In the genomic region with DNA sequence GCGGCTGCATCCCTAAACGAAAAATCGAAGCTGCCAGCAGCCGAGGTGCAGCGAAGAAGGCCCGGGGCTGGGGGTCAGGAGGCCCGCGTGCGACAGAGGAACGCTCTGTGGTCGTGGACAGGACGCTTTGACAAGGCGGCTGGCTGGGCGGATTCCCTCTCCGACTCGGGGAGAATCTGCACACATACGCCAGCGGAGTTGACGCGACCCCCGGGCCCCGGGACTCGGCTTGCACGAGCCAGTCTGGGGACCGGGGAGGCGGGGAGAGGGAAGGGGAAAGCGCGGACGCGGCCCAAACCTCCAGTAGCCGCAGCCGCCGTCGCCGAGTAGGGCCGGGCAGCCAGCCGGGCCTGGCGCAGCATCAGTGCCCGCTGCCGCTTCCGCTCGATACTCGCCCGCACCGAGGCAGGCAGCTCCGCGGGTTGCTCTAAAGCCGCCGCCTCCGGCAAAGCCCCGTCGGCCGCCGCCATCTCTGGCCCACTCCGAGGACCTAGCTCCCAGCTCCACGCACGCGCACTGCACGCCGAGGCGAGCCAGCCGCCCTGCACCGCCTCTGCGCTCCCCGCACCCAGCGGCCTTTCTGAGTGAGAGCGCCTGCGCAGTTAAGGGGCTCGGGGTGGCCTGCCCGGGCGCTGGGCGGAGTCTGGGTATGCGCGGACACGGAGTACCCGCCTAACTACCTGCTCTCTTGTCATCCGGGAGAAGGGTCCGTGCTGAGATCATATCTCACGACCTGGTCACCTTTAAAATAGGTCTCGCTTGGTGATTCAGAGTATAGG, we compare ENCODE assay signal across 1 cellular context.
A peak's percentile ranks its signal among the peaks of the same experiment; 100 is the strongest.
TF ChIP-seq lines count a peak whose summit lies in the region.

Gene XPA, minus strand, starts transcription at position 518 of the 779 bp plus-strand sequence. Its CDS starts 48 bp downstream, at position 470.

TF ChIP-seq in HEK293, 187 proteins besides CTCF, POLR2A, EP300 and RAD21 (continued from another document and continues in another):
- 0 out of 2 replicates have a peak, but pooled peaks have one; percentile 31 for TF ChIP-seq ZSCAN5A (tag by site-specific recombination; IDR thresholded peaks at IDR 0.05)
- peak; percentile 85 for TF ChIP-seq ZNF335 (tag by site-specific recombination; conservative IDR thresholded peaks at IDR 0.05)
- TF ChIP-seq ZNF548 (tag by site-specific recombination; IDR thresholded peaks at IDR 0.05): no peak
- no peak for TF ChIP-seq ZNF274 (IDR thresholded peaks at IDR 0.05; ENCODE audit: low read length)
- TF ChIP-seq ZNF274 (tag by site-specific recombination; IDR thresholded peaks at IDR 0.05; ENCODE audit: borderline replicate concordance): no peak
- TF ChIP-seq ZNF202 (tag by site-specific recombination; IDR thresholded peaks at IDR 0.05; ENCODE audit: borderline replicate concordance): no peak
- TF ChIP-seq, protein P1, sequence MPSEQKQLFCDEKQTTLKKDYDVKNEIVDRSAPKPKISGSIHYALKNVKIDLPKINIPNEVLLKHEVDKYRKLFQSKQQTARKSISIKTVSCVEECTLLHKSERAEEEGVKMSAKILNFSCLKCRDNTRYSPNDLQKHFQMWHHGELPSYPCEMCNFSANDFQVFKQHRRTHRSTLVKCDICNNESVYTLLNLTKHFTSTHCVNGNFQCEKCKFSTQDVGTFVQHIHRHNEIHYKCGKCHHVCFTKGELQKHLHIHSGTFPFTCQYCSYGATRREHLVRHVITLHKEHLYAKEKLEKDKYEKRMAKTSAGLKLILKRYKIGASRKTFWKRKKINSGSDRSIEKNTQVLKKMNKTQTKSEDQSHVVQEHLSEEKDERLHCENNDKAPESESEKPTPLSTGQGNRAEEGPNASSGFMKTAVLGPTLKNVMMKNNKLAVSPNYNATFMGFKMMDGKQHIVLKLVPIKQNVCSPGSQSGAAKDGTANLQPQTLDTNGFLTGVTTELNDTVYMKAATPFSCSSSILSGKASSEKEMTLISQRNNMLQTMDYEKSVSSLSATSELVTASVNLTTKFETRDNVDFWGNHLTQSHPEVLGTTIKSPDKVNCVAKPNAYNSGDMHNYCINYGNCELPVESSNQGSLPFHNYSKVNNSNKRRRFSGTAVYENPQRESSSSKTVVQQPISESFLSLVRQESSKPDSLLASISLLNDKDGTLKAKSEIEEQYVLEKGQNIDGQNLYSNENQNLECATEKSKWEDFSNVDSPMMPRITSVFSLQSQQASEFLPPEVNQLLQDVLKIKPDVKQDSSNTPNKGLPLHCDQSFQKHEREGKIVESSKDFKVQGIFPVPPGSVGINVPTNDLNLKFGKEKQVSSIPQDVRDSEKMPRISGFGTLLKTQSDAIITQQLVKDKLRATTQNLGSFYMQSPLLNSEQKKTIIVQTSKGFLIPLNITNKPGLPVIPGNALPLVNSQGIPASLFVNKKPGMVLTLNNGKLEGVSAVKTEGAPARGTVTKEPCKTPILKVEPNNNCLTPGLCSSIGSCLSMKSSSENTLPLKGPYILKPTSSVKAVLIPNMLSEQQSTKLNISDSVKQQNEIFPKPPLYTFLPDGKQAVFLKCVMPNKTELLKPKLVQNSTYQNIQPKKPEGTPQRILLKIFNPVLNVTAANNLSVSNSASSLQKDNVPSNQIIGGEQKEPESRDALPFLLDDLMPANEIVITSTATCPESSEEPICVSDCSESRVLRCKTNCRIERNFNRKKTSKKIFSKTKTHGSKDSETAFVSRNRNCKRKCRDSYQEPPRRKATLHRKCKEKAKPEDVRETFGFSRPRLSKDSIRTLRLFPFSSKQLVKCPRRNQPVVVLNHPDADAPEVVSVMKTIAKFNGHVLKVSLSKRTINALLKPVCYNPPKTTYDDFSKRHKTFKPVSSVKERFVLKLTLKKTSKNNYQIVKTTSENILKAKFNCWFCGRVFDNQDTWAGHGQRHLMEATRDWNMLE (tag by site-specific recombination; conservative IDR thresholded peaks at IDR 0.05; ENCODE audit: low read depth): no peak
- TF ChIP-seq ZNF639 (tag by site-specific recombination; IDR thresholded peaks at IDR 0.05): no peak
- TF ChIP-seq ZBTB7A (tag by site-specific recombination; IDR thresholded peaks at IDR 0.05; ENCODE audit: low read depth): no peak
- no peak for TF ChIP-seq KLF10 (tag by site-specific recombination; IDR thresholded peaks at IDR 0.05)
- no peak for TF ChIP-seq ZNF157 (tag by site-specific recombination; IDR thresholded peaks at IDR 0.05)
- TF ChIP-seq TRIM28 (IDR thresholded peaks at IDR 0.05; ENCODE audit: borderline replicate concordance, low read length): no peak
- TF ChIP-seq MEIS1 (CRISPR knock-in tag; IDR thresholded peaks at IDR 0.05; ENCODE audit: borderline replicate concordance): no peak
- TF ChIP-seq ZNF114 (tag by site-specific recombination; IDR thresholded peaks at IDR 0.05): no peak
- no peak for TF ChIP-seq ZNF677 (tag by site-specific recombination; IDR thresholded peaks at IDR 0.05)
- peak; percentile 56; the same call in 1 of the 2 replicates for TF ChIP-seq ZNF777 (tag by site-specific recombination; IDR thresholded peaks at IDR 0.05; ENCODE audit: borderline replicate concordance)
- TF ChIP-seq ZNF394 (tag by site-specific recombination; IDR thresholded peaks at IDR 0.05; ENCODE audit: borderline replicate concordance): no peak
- no peak for TF ChIP-seq ZNF366 (tag by site-specific recombination; conservative IDR thresholded peaks at IDR 0.05)
- TF ChIP-seq ZSCAN23 (tag by site-specific recombination; IDR thresholded peaks at IDR 0.05): no peak
- TF ChIP-seq ZNF248 (tag by site-specific recombination; IDR thresholded peaks at IDR 0.05): no peak
- TF ChIP-seq ZNF10 (tag by site-specific recombination; IDR thresholded peaks at IDR 0.05): no peak
- TF ChIP-seq, protein P2, sequence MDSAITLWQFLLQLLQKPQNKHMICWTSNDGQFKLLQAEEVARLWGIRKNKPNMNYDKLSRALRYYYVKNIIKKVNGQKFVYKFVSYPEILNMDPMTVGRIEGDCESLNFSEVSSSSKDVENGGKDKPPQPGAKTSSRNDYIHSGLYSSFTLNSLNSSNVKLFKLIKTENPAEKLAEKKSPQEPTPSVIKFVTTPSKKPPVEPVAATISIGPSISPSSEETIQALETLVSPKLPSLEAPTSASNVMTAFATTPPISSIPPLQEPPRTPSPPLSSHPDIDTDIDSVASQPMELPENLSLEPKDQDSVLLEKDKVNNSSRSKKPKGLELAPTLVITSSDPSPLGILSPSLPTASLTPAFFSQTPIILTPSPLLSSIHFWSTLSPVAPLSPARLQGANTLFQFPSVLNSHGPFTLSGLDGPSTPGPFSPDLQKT (IDR thresholded peaks at IDR 0.05; ENCODE audit: borderline replicate concordance, low read depth, low read length): no peak
- no peak for TF ChIP-seq ZNF623 (tag by site-specific recombination; IDR thresholded peaks at IDR 0.05)
- no peak for TF ChIP-seq ZIC2 (tag by site-specific recombination; IDR thresholded peaks at IDR 0.05)
- TF ChIP-seq RBAK (tag by site-specific recombination; IDR thresholded peaks at IDR 0.05): no peak
- no peak for TF ChIP-seq ZNF521 (tag by site-specific recombination; IDR thresholded peaks at IDR 0.05)
- TF ChIP-seq, protein P3, sequence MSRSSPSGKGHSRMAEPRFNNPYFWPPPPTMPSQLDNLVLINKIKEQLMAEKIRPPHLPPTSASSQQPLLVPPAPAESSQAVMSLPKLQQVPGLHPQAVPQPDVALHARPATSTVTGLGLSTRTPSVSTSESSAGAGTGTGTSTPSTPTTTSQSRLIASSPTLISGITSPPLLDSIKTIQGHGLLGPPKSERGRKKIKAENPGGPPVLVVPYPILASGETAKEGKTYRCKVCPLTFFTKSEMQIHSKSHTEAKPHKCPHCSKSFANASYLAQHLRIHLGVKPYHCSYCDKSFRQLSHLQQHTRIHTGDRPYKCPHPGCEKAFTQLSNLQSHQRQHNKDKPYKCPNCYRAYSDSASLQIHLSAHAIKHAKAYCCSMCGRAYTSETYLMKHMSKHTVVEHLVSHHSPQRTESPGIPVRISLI (tag by site-specific recombination; IDR thresholded peaks at IDR 0.05): no peak
- no peak for TF ChIP-seq ZBTB1 (tag by site-specific recombination; IDR thresholded peaks at IDR 0.05)
- TF ChIP-seq ZEB2 (tag by site-specific recombination; IDR thresholded peaks at IDR 0.05): no peak
- TF ChIP-seq ZNF513 (tag by site-specific recombination; IDR thresholded peaks at IDR 0.05): no peak
- no peak for TF ChIP-seq ZNF558 (tag by site-specific recombination; IDR thresholded peaks at IDR 0.05)
- TF ChIP-seq, protein P4, sequence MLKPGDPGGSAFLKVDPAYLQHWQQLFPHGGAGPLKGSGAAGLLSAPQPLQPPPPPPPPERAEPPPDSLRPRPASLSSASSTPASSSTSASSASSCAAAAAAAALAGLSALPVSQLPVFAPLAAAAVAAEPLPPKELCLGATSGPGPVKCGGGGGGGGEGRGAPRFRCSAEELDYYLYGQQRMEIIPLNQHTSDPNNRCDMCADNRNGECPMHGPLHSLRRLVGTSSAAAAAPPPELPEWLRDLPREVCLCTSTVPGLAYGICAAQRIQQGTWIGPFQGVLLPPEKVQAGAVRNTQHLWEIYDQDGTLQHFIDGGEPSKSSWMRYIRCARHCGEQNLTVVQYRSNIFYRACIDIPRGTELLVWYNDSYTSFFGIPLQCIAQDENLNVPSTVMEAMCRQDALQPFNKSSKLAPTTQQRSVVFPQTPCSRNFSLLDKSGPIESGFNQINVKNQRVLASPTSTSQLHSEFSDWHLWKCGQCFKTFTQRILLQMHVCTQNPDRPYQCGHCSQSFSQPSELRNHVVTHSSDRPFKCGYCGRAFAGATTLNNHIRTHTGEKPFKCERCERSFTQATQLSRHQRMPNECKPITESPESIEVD (tag by site-specific recombination; IDR thresholded peaks at IDR 0.05): no peak
- TF ChIP-seq, protein P5, sequence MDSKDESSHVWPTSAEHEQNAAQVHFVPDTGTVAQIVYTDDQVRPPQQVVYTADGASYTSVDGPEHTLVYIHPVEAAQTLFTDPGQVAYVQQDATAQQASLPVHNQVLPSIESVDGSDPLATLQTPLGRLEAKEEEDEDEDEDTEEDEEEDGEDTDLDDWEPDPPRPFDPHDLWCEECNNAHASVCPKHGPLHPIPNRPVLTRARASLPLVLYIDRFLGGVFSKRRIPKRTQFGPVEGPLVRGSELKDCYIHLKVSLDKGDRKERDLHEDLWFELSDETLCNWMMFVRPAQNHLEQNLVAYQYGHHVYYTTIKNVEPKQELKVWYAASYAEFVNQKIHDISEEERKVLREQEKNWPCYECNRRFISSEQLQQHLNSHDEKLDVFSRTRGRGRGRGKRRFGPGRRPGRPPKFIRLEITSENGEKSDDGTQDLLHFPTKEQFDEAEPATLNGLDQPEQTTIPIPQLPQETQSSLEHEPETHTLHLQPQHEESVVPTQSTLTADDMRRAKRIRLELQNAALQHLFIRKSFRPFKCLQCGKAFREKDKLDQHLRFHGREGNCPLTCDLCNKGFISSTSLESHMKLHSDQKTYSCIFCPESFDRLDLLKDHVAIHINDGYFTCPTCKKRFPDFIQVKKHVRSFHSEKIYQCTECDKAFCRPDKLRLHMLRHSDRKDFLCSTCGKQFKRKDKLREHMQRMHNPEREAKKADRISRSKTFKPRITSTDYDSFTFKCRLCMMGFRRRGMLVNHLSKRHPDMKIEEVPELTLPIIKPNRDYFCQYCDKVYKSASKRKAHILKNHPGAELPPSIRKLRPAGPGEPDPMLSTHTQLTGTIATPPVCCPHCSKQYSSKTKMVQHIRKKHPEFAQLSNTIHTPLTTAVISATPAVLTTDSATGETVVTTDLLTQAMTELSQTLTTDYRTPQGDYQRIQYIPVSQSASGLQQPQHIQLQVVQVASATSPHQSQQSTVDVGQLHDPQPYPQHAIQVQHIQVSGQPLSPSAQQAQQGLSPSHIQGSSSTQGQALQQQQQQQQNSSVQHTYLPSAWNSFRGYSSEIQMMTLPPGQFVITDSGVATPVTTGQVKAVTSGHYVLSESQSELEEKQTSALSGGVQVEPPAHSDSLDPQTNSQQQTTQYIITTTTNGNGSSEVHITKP (tag by site-specific recombination; IDR thresholded peaks at IDR 0.05): 0 out of 2 replicates have a peak, but pooled peaks have one; percentile 37
- TF ChIP-seq HOXC10 (CRISPR knock-in tag; IDR thresholded peaks at IDR 0.05): no peak
- TF ChIP-seq ZNF561 (tag by site-specific recombination; IDR thresholded peaks at IDR 0.05; ENCODE audit: borderline replicate concordance): no peak
- TF ChIP-seq ZNF19 (tag by site-specific recombination; IDR thresholded peaks at IDR 0.05; ENCODE audit: low read depth): no peak
- TF ChIP-seq ZFHX2 (tag by site-specific recombination; conservative IDR thresholded peaks at IDR 0.05): no peak; the same call in 1 of the 2 replicates
- TF ChIP-seq, protein P6, sequence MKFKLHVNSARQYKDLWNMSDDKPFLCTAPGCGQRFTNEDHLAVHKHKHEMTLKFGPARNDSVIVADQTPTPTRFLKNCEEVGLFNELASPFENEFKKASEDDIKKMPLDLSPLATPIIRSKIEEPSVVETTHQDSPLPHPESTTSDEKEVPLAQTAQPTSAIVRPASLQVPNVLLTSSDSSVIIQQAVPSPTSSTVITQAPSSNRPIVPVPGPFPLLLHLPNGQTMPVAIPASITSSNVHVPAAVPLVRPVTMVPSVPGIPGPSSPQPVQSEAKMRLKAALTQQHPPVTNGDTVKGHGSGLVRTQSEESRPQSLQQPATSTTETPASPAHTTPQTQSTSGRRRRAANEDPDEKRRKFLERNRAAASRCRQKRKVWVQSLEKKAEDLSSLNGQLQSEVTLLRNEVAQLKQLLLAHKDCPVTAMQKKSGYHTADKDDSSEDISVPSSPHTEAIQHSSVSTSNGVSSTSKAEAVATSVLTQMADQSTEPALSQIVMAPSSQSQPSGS (tag by site-specific recombination; IDR thresholded peaks at IDR 0.05; ENCODE audit: low read depth): no peak
- no peak for TF ChIP-seq ZNF510 (tag by site-specific recombination; IDR thresholded peaks at IDR 0.05; ENCODE audit: insufficient replicate concordance)
